10 cellular contexts compared by ENCODE assay signal in the genomic region with DNA sequence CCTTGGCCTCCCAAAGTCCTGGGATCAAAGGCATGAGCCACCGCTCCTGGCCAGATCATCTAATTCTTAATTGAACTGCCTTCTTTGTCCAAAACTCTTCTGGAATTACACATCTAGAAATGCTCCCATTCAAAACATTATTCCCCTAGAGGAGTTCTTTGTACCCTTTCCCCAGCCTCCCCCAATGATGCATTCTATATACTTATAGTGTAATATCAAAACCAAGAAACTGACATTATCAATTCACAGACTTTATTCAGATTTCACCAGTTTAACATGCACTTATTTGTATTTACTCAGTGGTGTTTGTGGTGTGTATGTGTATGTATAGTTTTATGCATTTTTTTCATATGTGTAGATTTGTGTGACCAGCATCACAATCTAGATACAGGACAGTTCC.
"Had no signal": no experiment of that assay in that cellular context is flagged by ENCODE, and none has a peak within 500 bp of the region (broad histone marks: within the 10 kb centered on the region; RNA-seq: fewer than 3 reads in every experiment).

No MANE protein-coding gene starts in this region.

- H3K4me3 ChIP-seq: GM23248, GM23338, HAP-1 had no signal

- FAIRE-seq: H1, H54 had no signal

- H3K36me3 ChIP-seq: HAP-1 had no signal

- H3K9ac ChIP-seq: GM23248 had no signal

- DNase-seq: GM23248, GOT3, H7, H9, HCEC 1CT had no signal

- H3K27ac ChIP-seq: GM23248 had no signal

- H3K4me2 ChIP-seq: GM23338 had no signal

- H3K4me3 Mint-ChIP-seq: GM23338, H9 had no signal

- H3K9me3 ChIP-seq: HAP-1 had no signal

- H3K27ac Mint-ChIP-seq: GM23338, H9 had no signal

- H2AFZ ChIP-seq: GM23248, GM23338 had no signal

- ATAC-seq: GM23338, HCT116 had no signal
